Comparison of ENCODE assay signal across 8 cellular contexts in genomic region chr11:118605116-118605867, GRCh38. TPM values are rescaled to one million over a fixed set of nuclear protein-coding genes. Genes with fewer than 3 reads are reported as not detected.
DNase-seq lines count a peak whose midpoint lies in the region; ATAC-seq and TF ChIP-seq lines count a peak whose summit lies in the region.

No MANE protein-coding gene starts in this region.

- H3K27me3 ChIP-seq in SK-N-SH (ENCODE audit: insufficient read depth) (no peaks in the 10 kb centered on the region), prostate gland (replicated peaks; ENCODE audit: insufficient read depth) (no peaks in the 10 kb centered on the region)

- H3F3A ChIP-seq in SK-N-SH (replicated peaks; ENCODE audit: insufficient read depth): peaks cover 42% of the 10 kb centered on the region

- POLR2A ChIA-PET in SK-N-SH (lab: Yijun Ruan, JAX): interaction anchor here (1.0 to 3.3 kb wide), 5 partner anchors 13 to 33 kb away, joined by 3 to 15 read pairs (median 3); no protein-coding TSS in a partner anchor

- no peaks in the 10 kb centered on the region for H3K9me3 ChIP-seq in SK-N-SH
- no peaks in the 10 kb centered on the region for H3K9me3 ChIP-seq in prostate gland

- H3K4me1 ChIP-seq in SK-N-SH (ENCODE audit: control insufficient read depth in 1 of 2, insufficient read depth in 2 of 2, low read depth in 1 of 2, low read length in 1 of 2) (peaks cover 28 to 31% of the 10 kb centered on the region in 2 experiments), prostate gland (replicated peaks) (peaks cover 5% of the 10 kb centered on the region)

- H3K4me3 ChIP-seq in SK-N-SH (ENCODE audit: low read depth in 2 of 2, low read length in 1 of 2) (no peak overlapping the region), prostate gland (no peak overlapping the region)

- H3K9me2 ChIP-seq in SK-N-SH: no peaks in the 10 kb centered on the region

- H3K27ac ChIP-seq in SK-N-SH (ENCODE audit: low read depth in 2 of 2, low read length in 1 of 2): peak overlapping the region; percentile 71 to 73; a peak in 3 of 4 replicates
- peak overlapping the region; percentile 43 to 68 for H3K27ac ChIP-seq in prostate gland

- peak overlapping the region; percentile 33; the same call in 1 of the 2 replicates for H3K4me2 ChIP-seq in SK-N-SH

- H3K9ac ChIP-seq in SK-N-SH: no peak overlapping the region

- 0 out of 2 replicates have a peak, but pooled peaks have one; percentile 16 for TF ChIP-seq RAD21 in SK-N-SH (IDR thresholded peaks at IDR 0.05; ENCODE audit: low read length)

- CTCF ChIA-PET in SK-N-SH (lab: Yijun Ruan, JAX): interaction anchor here (0.7 to 10.8 kb wide), 13 partner anchors 10 to 425 kb away, joined by 3 to 79 read pairs (median 3); no protein-coding TSS in a partner anchor

- H4K20me1 ChIP-seq in SK-N-SH (ENCODE audit: insufficient read depth): no peaks in the 10 kb centered on the region

- peak; percentile 68 for DNase-seq in Ammon's horn (ENCODE audit: low spot score)
- peak; percentile 78 for DNase-seq in SK-N-SH
- peak; percentile 84 for DNase-seq in Right ventricle myocardium superior
- DNase-seq in prostate gland (ENCODE audit: low spot score): no peak
- DNase-seq in DMS53 treated with DMSO at 0.1 percent for 48 hours (lab: John Stamatoyannopoulos, UW; ENCODE audit: unreplicated experiment): no peak
- DNase-seq in NK-92 (lab: John Stamatoyannopoulos, UW; ENCODE audit: unreplicated experiment): no peak
- no peak for DNase-seq in NCI-H1417 (lab: John Stamatoyannopoulos, UW)

- H2AFZ ChIP-seq in SK-N-SH (ENCODE audit: low read depth): no peak overlapping the region

- TF ChIP-seq CTCF in SK-N-SH (IDR thresholded peaks at IDR 0.05): no peak
- TF ChIP-seq CTCF in prostate gland (IDR thresholded peaks at IDR 0.05): no peak

- TF ChIP-seq EP300 in SK-N-SH (IDR thresholded peaks at IDR 0.05; ENCODE audit: borderline replicate concordance in 1 of 2, low read depth in 1 of 2, low read length in 1 of 2): no peak; a peak in 1 of 4 replicates

- peak; percentile 54 for ATAC-seq in Right ventricle myocardium superior (ENCODE audit: poor library complexity)
- no peak for ATAC-seq in HG02981 (IDR thresholded peaks at IDR 0.05; ENCODE audit: unreplicated experiment)

- TF ChIP-seq POLR2A in prostate gland (IDR thresholded peaks at IDR 0.05): no peak

- 31% methylated on average over 9 of the region's 10 CpGs for WGBS in SK-N-SH (ENCODE audit: low lambda C conversion rate)
- 62% methylated on average over 10 of the region's 10 CpGs for WGBS in prostate gland

- peaks cover 28% of the 10 kb centered on the region for H3K79me2 ChIP-seq in SK-N-SH (ENCODE audit: insufficient read depth)

- intact Hi-C loops in Right ventricle myocardium superior (cut with DNase I) (no loop called here), prostate gland (cut with DNase I) (loop anchor here (5.0 kb wide), 1 partner anchor 52 kb away; no protein-coding TSS in a partner anchor)

- H3K36me3 ChIP-seq in SK-N-SH (replicated peaks in 1 of 2; ENCODE audit: control insufficient read depth in 1 of 2, insufficient read depth in 2 of 2, low read length in 1 of 2) (peaks cover 22 to 32% of the 10 kb centered on the region in 2 experiments), prostate gland (no peaks in the 10 kb centered on the region)

TF ChIP-seq in SK-N-SH, 30 proteins besides CTCF, POLR2A, EP300 and RAD21 (continues in another document):
- TF ChIP-seq RXRA (IDR thresholded peaks at IDR 0.05; ENCODE audit: borderline replicate concordance, low read depth) (no peak), JUND (IDR thresholded peaks at IDR 0.05) (no peak), IRF3 (IDR thresholded peaks at IDR 0.05; ENCODE audit: low read depth, low read length) (no peak), ELF1 (IDR thresholded peaks at IDR 0.05) (no peak), SIN3A (IDR thresholded peaks at IDR 0.05; ENCODE audit: borderline replicate concordance, low read depth, low read length) (peak; percentile 86), POLR2AphosphoS5 (IDR thresholded peaks at IDR 0.05; ENCODE audit: low read depth, low read length) (peak; percentile 50; the same call in 1 of the 2 replicates), ZBTB33 (IDR thresholded peaks at IDR 0.05; ENCODE audit: borderline replicate concordance, low read depth) (no peak), NRF1 (IDR thresholded peaks at IDR 0.05; ENCODE audit: low read depth, low read length) (no peak), MEF2A (IDR thresholded peaks at IDR 0.05; ENCODE audit: borderline replicate concordance, low read depth) (no peak), YY1 (IDR thresholded peaks at IDR 0.05; ENCODE audit: low read depth) (no peak), PBX3 (IDR thresholded peaks at IDR 0.05) (peak; percentile 61), TEAD4 (IDR thresholded peaks at IDR 0.05; ENCODE audit: borderline replicate concordance, insufficient read depth) (no peak), GABPA (IDR thresholded peaks at IDR 0.05; ENCODE audit: low read depth) (no peak)
- TF ChIP-seq, protein P1, sequence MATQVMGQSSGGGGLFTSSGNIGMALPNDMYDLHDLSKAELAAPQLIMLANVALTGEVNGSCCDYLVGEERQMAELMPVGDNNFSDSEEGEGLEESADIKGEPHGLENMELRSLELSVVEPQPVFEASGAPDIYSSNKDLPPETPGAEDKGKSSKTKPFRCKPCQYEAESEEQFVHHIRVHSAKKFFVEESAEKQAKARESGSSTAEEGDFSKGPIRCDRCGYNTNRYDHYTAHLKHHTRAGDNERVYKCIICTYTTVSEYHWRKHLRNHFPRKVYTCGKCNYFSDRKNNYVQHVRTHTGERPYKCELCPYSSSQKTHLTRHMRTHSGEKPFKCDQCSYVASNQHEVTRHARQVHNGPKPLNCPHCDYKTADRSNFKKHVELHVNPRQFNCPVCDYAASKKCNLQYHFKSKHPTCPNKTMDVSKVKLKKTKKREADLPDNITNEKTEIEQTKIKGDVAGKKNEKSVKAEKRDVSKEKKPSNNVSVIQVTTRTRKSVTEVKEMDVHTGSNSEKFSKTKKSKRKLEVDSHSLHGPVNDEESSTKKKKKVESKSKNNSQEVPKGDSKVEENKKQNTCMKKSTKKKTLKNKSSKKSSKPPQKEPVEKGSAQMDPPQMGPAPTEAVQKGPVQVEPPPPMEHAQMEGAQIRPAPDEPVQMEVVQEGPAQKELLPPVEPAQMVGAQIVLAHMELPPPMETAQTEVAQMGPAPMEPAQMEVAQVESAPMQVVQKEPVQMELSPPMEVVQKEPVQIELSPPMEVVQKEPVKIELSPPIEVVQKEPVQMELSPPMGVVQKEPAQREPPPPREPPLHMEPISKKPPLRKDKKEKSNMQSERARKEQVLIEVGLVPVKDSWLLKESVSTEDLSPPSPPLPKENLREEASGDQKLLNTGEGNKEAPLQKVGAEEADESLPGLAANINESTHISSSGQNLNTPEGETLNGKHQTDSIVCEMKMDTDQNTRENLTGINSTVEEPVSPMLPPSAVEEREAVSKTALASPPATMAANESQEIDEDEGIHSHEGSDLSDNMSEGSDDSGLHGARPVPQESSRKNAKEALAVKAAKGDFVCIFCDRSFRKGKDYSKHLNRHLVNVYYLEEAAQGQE (IDR thresholded peaks at IDR 0.05; ENCODE audit: low read depth, low read length): no peak

RNA-seq across cellular contexts. Expression of gene PHLDB1, which starts 2.1 kb away (rescaled TPM):
- 89.4 and 104 TPM in 2 replicates for polyA plus RNA-seq in SK-N-SH (2012; rRNA removed)
- polyA plus RNA-seq in SK-N-SH (2012; cell fraction: cytosol; rRNA removed): 37.8 and 52.6 TPM in 2 replicates
- polyA plus RNA-seq in SK-N-SH (2012; cell fraction: nucleus; rRNA removed): 270 and 294 TPM in 2 replicates
- 102 TPM for total RNA-seq in Right ventricle myocardium superior
- 100 to 1,000 TPM in 1 of 2 donors, 10 to 100 TPM in 1; 74.5 to 113 TPM for total RNA-seq in prostate gland

RNA-seq across cellular contexts. Expression of gene ARCN1, which starts 33.1 kb away (rescaled TPM):
- polyA plus RNA-seq in SK-N-SH (2012; rRNA removed): 128 and 162 TPM in 2 replicates
- 169 and 180 TPM in 2 replicates for polyA plus RNA-seq in SK-N-SH (2012; cell fraction: cytosol; rRNA removed)
- polyA plus RNA-seq in SK-N-SH (2012; cell fraction: nucleus; rRNA removed): 42.1 and 91.4 TPM in 2 replicates
- 80.7 TPM for total RNA-seq in Right ventricle myocardium superior
- total RNA-seq in prostate gland: 100 to 1,000 TPM; 108 to 132 TPM

RNA-seq across cellular contexts. Expression of gene IFT46, which starts 39.6 kb away (rescaled TPM):
- 23.4 and 30.8 TPM in 2 replicates for polyA plus RNA-seq in SK-N-SH (2012; rRNA removed)
- 29.0 and 29.7 TPM in 2 replicates for polyA plus RNA-seq in SK-N-SH (2012; cell fraction: cytosol; rRNA removed)
- 25.3 and 30.0 TPM in 2 replicates for polyA plus RNA-seq in SK-N-SH (2012; cell fraction: nucleus; rRNA removed)
- total RNA-seq in Right ventricle myocardium superior (23.2 TPM), prostate gland (10 to 100 TPM; 38.9 to 48.4 TPM)

Comparison
In these comparisons a context has a peak if more than half of its experiments do, and no peak if none do; other contexts are left out.
1. DNase-seq: peak in Ammon's horn (single experiment), SK-N-SH (single experiment) and Right ventricle myocardium superior (single experiment); none in prostate gland (single experiment), DMS53 treated with DMSO at 0.1 percent for 48 hours (single experiment), NK-92 (single experiment) and NCI-H1417 (0 of 3).